Comparison of ENCODE assay signal across 11 cellular contexts in genomic region chr2:36451512-36451911, GRCh38.
DNase-seq lines count a peak whose midpoint lies in the region; ATAC-seq and TF ChIP-seq lines count a peak whose summit lies in the region.
"Had no signal": no experiment of that assay in that cellular context is flagged by ENCODE, and none has a peak within 500 bp of the region (broad histone marks: within the 10 kb centered on the region; RNA-seq: fewer than 3 reads in every experiment).

No MANE protein-coding gene starts in this region.

- TF ChIP-seq POLR2A in NB4 (IDR thresholded peaks at IDR 0.05; ENCODE audit: extremely low read depth, insufficient read length) (no peak), upper lobe of left lung (IDR thresholded peaks at IDR 0.05) (no peak)

- H3K36me3 ChIP-seq in brain microvascular endothelial cell (replicated peaks) (peaks cover 19% of the 10 kb centered on the region), upper lobe of left lung (peaks cover 0 to 13% (median 0%) of the 10 kb centered on the region in 4 donors)

- no peak overlapping the region for H3K4me3 Mint-ChIP-seq in T-helper 17 cell
- no peak overlapping the region for H3K4me3 Mint-ChIP-seq in CD4-positive, alpha-beta T cell

- H3K27me3 Mint-ChIP-seq in T-helper 17 cell = no peaks in the 10 kb centered on the region
- H3K27me3 Mint-ChIP-seq in CD4-positive, alpha-beta T cell = no peaks in the 10 kb centered on the region

- in situ Hi-C loops in brain microvascular endothelial cell (cut with HindIII; ENCODE audit: low pct_ligation_motif_present, low sequenced_read_pairs) = no loop called here

- DNase-seq in NB4 (ENCODE audit: low read depth) (peak; percentile 31), brain microvascular endothelial cell (peak; percentile 86), inferior parietal cortex (ENCODE audit: extremely low spot score) (peak; percentile 25), upper lobe of left lung (no peak), T-helper 17 cell (no peak)
- DNase-seq in CD4-positive, alpha-beta T cell = no peak
- DNase-seq: DMS79, NCI-H2227 treated with DMSO at 0.1 percent for 48 hours had no signal

- POLR2A ChIA-PET in CD4-positive, alpha-beta T cell (lab: Charles Lee) = no interaction called here

- no peak for TF ChIP-seq EP300 in upper lobe of left lung (IDR thresholded peaks at IDR 0.05)

- H3K9me3 ChIP-seq in upper lobe of left lung = no peaks in the 10 kb centered on the region
- H3K9me3 ChIP-seq in T-helper 17 cell (ENCODE audit: control insufficient read depth, low read length, poor library complexity, severe bottlenecking) = no peaks in the 10 kb centered on the region
- no peaks in the 10 kb centered on the region for H3K9me3 ChIP-seq in CD4-positive, alpha-beta T cell (ENCODE audit: control insufficient read depth, low read length)

- H3K36me3 Mint-ChIP-seq in T-helper 17 cell (ENCODE audit: low read depth) = no peaks in the 10 kb centered on the region
- no peaks in the 10 kb centered on the region for H3K36me3 Mint-ChIP-seq in CD4-positive, alpha-beta T cell (ENCODE audit: low read depth)

- no peak for TF ChIP-seq CTCF in NB4 (IDR thresholded peaks at IDR 0.05; ENCODE audit: low read depth, low read length)
- TF ChIP-seq CTCF in brain microvascular endothelial cell (IDR thresholded peaks at IDR 0.05; ENCODE audit: low read depth, low read length, missing control alignments) = no peak
- no peak for TF ChIP-seq CTCF in upper lobe of left lung (IDR thresholded peaks at IDR 0.05)
- TF ChIP-seq CTCF in CD4-positive, alpha-beta T cell (IDR thresholded peaks at IDR 0.05) = no peak

- H3K9me3 Mint-ChIP-seq in CD4-positive, alpha-beta T cell = no peaks in the 10 kb centered on the region

- intact Hi-C loops in CD4-positive, alpha-beta T cell (cut with DNase I, micrococcal nuclease) = no loop called here

- H3K27me3 ChIP-seq in brain microvascular endothelial cell (replicated peaks) = no peaks in the 10 kb centered on the region
- no peaks in the 10 kb centered on the region for H3K27me3 ChIP-seq in upper lobe of left lung
- H3K27me3 ChIP-seq in CD4-positive, alpha-beta T cell (ENCODE audit: control insufficient read depth, insufficient read depth, low read length) = no peaks in the 10 kb centered on the region

- no peaks in the 10 kb centered on the region for H3K4me1 Mint-ChIP-seq in T-helper 17 cell
- no peaks in the 10 kb centered on the region for H3K4me1 Mint-ChIP-seq in CD4-positive, alpha-beta T cell (ENCODE audit: low read depth)

- no peak overlapping the region for H3K4me3 ChIP-seq in NB4 (ENCODE audit: low read depth, low read length)
- no peak overlapping the region for H3K4me3 ChIP-seq in brain microvascular endothelial cell (ENCODE audit: low read depth, low read length)
- no peak overlapping the region for H3K4me3 ChIP-seq in upper lobe of left lung
- H3K4me3 ChIP-seq: SK-N-MC had no signal

- H3K27ac ChIP-seq in brain microvascular endothelial cell (peak overlapping the region; percentile 86), upper lobe of left lung (peak overlapping the region in 3 of 4 donors; percentile 21 to 58 (median 36))
- H3K27ac ChIP-seq in CD4-positive, alpha-beta T cell (ENCODE audit: low read depth, low read length) = no peak overlapping the region
- H3K27ac ChIP-seq: parathyroid adenoma, SK-N-MC had no signal

- CTCF ChIA-PET in CD4-positive, alpha-beta T cell (lab: Charles Lee) = no interaction called here

- no peak overlapping the region for H3K27ac Mint-ChIP-seq in T-helper 17 cell
- H3K27ac Mint-ChIP-seq in CD4-positive, alpha-beta T cell = no peak overlapping the region

- WGBS in upper lobe of left lung, 2 donors = 67 to 73% methylated on average over 5 of the region's 5 CpGs

- ATAC-seq in upper lobe of left lung (ENCODE audit: low FRiP score in 2 of 2) = peak; percentile 46 to 57
- ATAC-seq in HG03521 (IDR thresholded peaks at IDR 0.05; ENCODE audit: unreplicated experiment) = no peak
- ATAC-seq in T-helper 17 cell = no peak
- no peak for ATAC-seq in CD4-positive, alpha-beta T cell (ENCODE audit: poor library complexity)

- peaks cover 20 to 28% (median 24%) of the 10 kb centered on the region in 4 donors for H3K4me1 ChIP-seq in upper lobe of left lung
- H3K4me1 ChIP-seq: parathyroid adenoma had no signal

Comparison
In these comparisons a context has a peak if more than half of its experiments do, and no peak if none do; other contexts are left out.
1. DNase-seq: peak in NB4 (single experiment), brain microvascular endothelial cell (single experiment) and inferior parietal cortex (single experiment); none in upper lobe of left lung (0 of 2), T-helper 17 cell (0 of 3) and CD4-positive, alpha-beta T cell (0 of 10).
2. ATAC-seq: peak in upper lobe of left lung (2 of 2); none in HG03521 (single experiment), T-helper 17 cell (single experiment) and CD4-positive, alpha-beta T cell (single experiment).